In the genomic region with DNA sequence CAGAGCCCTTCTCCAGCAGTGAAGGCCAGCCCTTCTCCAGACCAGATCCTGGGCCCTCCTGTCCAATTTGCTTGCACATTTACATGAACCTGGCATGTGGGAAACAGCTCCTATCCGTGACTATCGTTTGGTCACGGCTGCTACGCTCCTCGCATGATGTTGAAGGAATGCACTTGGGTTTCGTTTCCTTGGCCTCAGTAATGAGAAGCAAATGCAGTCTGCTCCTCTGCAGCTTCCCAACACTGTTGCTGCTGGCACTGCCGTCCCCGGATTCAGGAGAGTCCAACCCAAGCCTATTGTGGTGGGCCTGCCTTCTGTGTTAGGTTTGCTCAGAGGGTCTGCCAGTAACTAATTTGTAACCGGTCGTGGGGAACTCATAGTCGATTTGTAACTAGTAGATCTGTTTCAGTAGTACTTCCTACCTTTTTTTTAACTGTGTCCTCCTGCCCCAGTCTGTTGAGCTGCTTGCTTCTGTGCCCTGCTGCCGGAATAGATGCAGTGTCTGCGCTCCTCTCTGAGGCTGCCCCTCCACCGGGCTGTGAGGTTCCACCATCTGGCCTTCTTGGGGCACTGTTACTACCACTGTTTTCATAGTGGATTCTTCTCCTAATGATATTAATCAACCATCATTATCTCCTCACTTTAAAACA, we compare ENCODE assay signal across 1 cellular context.
TF ChIP-seq lines count a peak whose summit lies in the region.

No MANE protein-coding gene starts in this region.

TF ChIP-seq in GM23338, 12 proteins besides CTCF, POLR2A, EP300 and RAD21 (continued from another document):
- TF ChIP-seq, protein P1, sequence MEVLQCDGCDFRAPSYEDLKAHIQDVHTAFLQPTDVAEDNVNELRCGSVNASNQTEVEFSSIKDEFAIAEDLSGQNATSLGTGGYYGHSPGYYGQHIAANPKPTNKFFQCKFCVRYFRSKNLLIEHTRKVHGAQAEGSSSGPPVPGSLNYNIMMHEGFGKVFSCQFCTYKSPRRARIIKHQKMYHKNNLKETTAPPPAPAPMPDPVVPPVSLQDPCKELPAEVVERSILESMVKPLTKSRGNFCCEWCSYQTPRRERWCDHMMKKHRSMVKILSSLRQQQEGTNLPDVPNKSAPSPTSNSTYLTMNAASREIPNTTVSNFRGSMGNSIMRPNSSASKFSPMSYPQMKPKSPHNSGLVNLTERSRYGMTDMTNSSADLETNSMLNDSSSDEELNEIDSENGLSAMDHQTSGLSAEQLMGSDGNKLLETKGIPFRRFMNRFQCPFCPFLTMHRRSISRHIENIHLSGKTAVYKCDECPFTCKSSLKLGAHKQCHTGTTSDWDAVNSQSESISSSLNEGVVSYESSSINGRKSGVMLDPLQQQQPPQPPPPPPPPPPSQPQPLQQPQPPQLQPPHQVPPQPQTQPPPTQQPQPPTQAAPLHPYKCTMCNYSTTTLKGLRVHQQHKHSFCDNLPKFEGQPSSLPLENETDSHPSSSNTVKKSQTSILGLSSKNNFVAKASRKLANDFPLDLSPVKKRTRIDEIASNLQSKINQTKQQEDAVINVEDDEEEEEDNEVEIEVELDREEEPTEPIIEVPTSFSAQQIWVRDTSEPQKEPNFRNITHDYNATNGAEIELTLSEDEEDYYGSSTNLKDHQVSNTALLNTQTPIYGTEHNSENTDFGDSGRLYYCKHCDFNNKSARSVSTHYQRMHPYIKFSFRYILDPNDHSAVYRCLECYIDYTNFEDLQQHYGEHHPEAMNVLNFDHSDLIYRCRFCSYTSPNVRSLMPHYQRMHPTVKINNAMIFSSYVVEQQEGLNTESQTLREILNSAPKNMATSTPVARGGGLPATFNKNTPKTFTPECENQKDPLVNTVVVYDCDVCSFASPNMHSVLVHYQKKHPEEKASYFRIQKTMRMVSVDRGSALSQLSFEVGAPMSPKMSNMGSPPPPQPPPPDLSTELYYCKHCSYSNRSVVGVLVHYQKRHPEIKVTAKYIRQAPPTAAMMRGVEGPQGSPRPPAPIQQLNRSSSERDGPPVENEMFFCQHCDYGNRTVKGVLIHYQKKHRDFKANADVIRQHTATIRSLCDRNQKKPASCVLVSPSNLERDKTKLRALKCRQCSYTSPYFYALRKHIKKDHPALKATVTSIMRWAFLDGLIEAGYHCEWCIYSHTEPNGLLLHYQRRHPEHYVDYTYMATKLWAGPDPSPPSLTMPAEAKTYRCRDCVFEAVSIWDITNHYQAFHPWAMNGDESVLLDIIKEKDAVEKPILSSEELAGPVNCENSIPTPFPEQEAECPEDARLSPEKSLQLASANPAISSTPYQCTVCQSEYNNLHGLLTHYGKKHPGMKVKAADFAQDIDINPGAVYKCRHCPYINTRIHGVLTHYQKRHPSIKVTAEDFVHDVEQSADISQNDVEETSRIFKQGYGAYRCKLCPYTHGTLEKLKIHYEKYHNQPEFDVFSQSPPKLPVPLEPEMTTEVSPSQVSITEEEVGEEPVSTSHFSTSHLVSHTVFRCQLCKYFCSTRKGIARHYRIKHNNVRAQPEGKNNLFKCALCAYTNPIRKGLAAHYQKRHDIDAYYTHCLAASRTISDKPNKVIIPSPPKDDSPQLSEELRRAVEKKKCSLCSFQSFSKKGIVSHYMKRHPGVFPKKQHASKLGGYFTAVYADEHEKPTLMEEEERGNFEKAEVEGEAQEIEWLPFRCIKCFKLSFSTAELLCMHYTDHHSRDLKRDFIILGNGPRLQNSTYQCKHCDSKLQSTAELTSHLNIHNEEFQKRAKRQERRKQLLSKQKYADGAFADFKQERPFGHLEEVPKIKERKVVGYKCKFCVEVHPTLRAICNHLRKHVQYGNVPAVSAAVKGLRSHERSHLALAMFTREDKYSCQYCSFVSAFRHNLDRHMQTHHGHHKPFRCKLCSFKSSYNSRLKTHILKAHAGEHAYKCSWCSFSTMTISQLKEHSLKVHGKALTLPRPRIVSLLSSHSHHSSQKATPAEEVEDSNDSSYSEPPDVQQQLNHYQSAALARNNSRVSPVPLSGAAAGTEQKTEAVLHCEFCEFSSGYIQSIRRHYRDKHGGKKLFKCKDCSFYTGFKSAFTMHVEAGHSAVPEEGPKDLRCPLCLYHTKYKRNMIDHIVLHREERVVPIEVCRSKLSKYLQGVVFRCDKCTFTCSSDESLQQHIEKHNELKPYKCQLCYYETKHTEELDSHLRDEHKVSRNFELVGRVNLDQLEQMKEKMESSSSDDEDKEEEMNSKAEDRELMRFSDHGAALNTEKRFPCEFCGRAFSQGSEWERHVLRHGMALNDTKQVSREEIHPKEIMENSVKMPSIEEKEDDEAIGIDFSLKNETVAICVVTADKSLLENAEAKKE (CRISPR knock-in tag; IDR thresholded peaks at IDR 0.05), result no peak
- TF ChIP-seq, protein P2, sequence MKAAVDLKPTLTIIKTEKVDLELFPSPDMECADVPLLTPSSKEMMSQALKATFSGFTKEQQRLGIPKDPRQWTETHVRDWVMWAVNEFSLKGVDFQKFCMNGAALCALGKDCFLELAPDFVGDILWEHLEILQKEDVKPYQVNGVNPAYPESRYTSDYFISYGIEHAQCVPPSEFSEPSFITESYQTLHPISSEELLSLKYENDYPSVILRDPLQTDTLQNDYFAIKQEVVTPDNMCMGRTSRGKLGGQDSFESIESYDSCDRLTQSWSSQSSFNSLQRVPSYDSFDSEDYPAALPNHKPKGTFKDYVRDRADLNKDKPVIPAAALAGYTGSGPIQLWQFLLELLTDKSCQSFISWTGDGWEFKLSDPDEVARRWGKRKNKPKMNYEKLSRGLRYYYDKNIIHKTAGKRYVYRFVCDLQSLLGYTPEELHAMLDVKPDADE (IDR thresholded peaks at IDR 0.05), result no peak
- TF ChIP-seq STAT1 (IDR thresholded peaks at IDR 0.05; ENCODE audit: unreplicated experiment) (no peak), POLR2AphosphoS5 (IDR thresholded peaks at IDR 0.05; ENCODE audit: low read depth) (no peak), NANOG (IDR thresholded peaks at IDR 0.05; ENCODE audit: borderline replicate concordance) (no peak), JUNB (IDR thresholded peaks at IDR 0.05; ENCODE audit: unreplicated experiment) (no peak), ZNF114 (CRISPR knock-in tag; IDR thresholded peaks at IDR 0.05) (no peak), ZNF331 (CRISPR knock-in tag; IDR thresholded peaks at IDR 0.05; ENCODE audit: low read depth) (no peak)
- TF ChIP-seq, protein P3, sequence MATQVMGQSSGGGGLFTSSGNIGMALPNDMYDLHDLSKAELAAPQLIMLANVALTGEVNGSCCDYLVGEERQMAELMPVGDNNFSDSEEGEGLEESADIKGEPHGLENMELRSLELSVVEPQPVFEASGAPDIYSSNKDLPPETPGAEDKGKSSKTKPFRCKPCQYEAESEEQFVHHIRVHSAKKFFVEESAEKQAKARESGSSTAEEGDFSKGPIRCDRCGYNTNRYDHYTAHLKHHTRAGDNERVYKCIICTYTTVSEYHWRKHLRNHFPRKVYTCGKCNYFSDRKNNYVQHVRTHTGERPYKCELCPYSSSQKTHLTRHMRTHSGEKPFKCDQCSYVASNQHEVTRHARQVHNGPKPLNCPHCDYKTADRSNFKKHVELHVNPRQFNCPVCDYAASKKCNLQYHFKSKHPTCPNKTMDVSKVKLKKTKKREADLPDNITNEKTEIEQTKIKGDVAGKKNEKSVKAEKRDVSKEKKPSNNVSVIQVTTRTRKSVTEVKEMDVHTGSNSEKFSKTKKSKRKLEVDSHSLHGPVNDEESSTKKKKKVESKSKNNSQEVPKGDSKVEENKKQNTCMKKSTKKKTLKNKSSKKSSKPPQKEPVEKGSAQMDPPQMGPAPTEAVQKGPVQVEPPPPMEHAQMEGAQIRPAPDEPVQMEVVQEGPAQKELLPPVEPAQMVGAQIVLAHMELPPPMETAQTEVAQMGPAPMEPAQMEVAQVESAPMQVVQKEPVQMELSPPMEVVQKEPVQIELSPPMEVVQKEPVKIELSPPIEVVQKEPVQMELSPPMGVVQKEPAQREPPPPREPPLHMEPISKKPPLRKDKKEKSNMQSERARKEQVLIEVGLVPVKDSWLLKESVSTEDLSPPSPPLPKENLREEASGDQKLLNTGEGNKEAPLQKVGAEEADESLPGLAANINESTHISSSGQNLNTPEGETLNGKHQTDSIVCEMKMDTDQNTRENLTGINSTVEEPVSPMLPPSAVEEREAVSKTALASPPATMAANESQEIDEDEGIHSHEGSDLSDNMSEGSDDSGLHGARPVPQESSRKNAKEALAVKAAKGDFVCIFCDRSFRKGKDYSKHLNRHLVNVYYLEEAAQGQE (IDR thresholded peaks at IDR 0.05; ENCODE audit: unreplicated experiment), result no peak
